ENCODE assay signal across 1 cellular context in the genomic region with DNA sequence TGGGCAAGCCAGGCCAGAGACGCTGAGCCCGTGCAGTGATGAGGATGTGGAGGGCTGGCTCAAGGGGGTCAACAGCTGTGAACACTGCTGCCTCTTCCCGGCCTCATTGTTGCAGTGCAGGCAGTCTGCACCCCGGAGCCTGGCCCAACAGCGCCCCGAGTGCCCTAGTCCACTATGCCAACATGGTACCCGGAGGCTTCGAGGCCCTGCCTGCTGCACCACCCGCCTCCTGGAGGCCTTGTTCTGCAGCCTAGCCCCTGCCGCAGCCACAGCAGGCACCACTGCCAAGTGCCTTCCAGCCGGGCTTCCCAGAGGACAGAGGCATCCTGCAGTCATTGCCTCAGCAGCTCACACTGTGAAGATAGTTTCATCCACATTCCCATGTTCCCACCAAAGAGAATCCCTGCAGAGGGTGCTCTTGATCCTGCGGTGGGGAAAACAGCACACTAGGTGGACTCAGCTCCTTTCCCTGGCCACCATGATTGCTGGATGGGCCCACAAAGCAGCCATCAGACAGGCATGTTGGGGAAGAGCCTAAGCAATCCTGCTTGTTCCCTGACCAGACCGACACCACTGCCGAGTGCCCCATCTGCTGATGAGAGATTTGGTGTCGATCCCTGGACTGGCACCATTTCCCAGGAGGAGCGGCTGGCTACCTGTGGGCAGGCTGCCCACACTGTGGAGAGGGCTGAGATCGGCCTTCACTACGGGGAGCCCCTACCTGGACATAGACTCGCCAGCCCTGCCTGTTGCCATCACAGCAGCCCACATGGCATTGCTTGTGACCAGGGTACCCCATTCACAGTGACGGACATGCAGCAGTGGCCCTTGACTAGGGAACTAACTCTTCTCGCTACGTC.
A peak's percentile ranks its signal among the peaks of the same experiment; 100 is the strongest.
TF ChIP-seq lines count a peak whose summit lies in the region.

No MANE protein-coding gene starts in this region.

TF ChIP-seq in GM12878, 131 proteins besides CTCF, POLR2A, EP300 and RAD21 (continued from another document):
- no peak for TF ChIP-seq KLF5 (IDR thresholded peaks at IDR 0.05; ENCODE audit: partially characterized antibody)
- TF ChIP-seq MTA3 (IDR thresholded peaks at IDR 0.05; ENCODE audit: borderline replicate concordance, low read length) = 0 out of 2 replicates have a peak, but pooled peaks have one; percentile 52
- TF ChIP-seq ZBED1 (IDR thresholded peaks at IDR 0.05; ENCODE audit: borderline replicate concordance) = peak; percentile 66; the same call in 1 of the 2 replicates
- TF ChIP-seq SIX5 (IDR thresholded peaks at IDR 0.05; ENCODE audit: low read depth, low read length, severe bottlenecking) = no peak
- TF ChIP-seq ASH2L (IDR thresholded peaks at IDR 0.05; ENCODE audit: borderline replicate concordance, low read depth) = no peak
- TF ChIP-seq RBBP5 (conservative IDR thresholded peaks at IDR 0.05) = no peak
- no peak for TF ChIP-seq MXI1 (IDR thresholded peaks at IDR 0.05; ENCODE audit: low read depth, low read length)
- TF ChIP-seq ZBTB40 (IDR thresholded peaks at IDR 0.05; ENCODE audit: borderline replicate concordance) = no peak
- no peak for TF ChIP-seq HDAC6 (IDR thresholded peaks at IDR 0.05; ENCODE audit: unreplicated experiment)
- no peak for TF ChIP-seq TCF3 (IDR thresholded peaks at IDR 0.05; ENCODE audit: borderline replicate concordance, insufficient read depth, low read depth, low read length)
- no peak for TF ChIP-seq RCOR1 (conservative IDR thresholded peaks at IDR 0.05; ENCODE audit: low read depth, low read length)
- TF ChIP-seq, protein P1, sequence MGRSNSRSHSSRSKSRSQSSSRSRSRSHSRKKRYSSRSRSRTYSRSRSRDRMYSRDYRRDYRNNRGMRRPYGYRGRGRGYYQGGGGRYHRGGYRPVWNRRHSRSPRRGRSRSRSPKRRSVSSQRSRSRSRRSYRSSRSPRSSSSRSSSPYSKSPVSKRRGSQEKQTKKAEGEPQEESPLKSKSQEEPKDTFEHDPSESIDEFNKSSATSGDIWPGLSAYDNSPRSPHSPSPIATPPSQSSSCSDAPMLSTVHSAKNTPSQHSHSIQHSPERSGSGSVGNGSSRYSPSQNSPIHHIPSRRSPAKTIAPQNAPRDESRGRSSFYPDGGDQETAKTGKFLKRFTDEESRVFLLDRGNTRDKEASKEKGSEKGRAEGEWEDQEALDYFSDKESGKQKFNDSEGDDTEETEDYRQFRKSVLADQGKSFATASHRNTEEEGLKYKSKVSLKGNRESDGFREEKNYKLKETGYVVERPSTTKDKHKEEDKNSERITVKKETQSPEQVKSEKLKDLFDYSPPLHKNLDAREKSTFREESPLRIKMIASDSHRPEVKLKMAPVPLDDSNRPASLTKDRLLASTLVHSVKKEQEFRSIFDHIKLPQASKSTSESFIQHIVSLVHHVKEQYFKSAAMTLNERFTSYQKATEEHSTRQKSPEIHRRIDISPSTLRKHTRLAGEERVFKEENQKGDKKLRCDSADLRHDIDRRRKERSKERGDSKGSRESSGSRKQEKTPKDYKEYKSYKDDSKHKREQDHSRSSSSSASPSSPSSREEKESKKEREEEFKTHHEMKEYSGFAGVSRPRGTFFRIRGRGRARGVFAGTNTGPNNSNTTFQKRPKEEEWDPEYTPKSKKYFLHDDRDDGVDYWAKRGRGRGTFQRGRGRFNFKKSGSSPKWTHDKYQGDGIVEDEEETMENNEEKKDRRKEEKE (IDR thresholded peaks at IDR 0.05) = no peak
- TF ChIP-seq BCL3 (IDR thresholded peaks at IDR 0.05; ENCODE audit: borderline replicate concordance, insufficient read depth, low read depth, low read length, poor library complexity, severe bottlenecking) = peak; percentile 74
- TF ChIP-seq ATF3 (IDR thresholded peaks at IDR 0.05; ENCODE audit: borderline replicate concordance, extremely low read depth, low read depth, low read length) = no peak
- no peak for TF ChIP-seq PAX8 (IDR thresholded peaks at IDR 0.05)
- no peak for TF ChIP-seq SMARCA5 (IDR thresholded peaks at IDR 0.05)
- TF ChIP-seq SUZ12 (IDR thresholded peaks at IDR 0.05; ENCODE audit: unreplicated experiment) = no peak
- TF ChIP-seq, protein P2, sequence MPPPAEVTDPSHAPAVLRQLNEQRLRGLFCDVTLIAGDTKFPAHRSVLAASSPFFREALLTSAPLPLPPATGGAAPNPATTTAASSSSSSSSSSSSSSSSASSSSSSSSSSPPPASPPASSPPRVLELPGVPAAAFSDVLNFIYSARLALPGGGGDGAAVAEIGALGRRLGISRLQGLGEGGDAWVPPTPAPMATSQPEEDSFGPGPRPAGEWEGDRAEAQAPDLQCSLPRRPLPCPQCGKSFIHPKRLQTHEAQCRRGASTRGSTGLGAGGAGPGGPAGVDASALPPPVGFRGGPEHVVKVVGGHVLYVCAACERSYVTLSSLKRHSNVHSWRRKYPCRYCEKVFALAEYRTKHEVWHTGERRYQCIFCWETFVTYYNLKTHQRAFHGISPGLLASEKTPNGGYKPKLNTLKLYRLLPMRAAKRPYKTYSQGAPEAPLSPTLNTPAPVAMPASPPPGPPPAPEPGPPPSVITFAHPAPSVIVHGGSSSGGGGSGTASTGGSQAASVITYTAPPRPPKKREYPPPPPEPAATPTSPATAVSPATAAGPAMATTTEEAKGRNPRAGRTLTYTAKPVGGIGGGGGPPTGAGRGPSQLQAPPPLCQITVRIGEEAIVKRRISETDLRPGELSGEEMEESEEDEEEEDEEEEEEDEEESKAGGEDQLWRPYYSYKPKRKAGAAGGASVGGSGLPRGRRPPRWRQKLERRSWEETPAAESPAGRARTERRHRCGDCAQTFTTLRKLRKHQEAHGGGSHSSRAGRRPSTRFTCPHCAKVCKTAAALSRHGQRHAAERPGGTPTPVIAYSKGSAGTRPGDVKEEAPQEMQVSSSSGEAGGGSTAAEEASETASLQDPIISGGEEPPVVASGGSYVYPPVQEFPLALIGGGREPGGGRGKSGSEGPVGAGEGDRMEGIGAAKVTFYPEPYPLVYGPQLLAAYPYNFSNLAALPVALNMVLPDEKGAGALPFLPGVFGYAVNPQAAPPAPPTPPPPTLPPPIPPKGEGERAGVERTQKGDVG (CRISPR knock-in tag; IDR thresholded peaks at IDR 0.05) = no peak
- no peak for TF ChIP-seq CEBPB (IDR thresholded peaks at IDR 0.05; ENCODE audit: borderline replicate concordance in 1 of 2, low read depth in 2 of 2, low read length in 2 of 2)
- TF ChIP-seq, protein P3, sequence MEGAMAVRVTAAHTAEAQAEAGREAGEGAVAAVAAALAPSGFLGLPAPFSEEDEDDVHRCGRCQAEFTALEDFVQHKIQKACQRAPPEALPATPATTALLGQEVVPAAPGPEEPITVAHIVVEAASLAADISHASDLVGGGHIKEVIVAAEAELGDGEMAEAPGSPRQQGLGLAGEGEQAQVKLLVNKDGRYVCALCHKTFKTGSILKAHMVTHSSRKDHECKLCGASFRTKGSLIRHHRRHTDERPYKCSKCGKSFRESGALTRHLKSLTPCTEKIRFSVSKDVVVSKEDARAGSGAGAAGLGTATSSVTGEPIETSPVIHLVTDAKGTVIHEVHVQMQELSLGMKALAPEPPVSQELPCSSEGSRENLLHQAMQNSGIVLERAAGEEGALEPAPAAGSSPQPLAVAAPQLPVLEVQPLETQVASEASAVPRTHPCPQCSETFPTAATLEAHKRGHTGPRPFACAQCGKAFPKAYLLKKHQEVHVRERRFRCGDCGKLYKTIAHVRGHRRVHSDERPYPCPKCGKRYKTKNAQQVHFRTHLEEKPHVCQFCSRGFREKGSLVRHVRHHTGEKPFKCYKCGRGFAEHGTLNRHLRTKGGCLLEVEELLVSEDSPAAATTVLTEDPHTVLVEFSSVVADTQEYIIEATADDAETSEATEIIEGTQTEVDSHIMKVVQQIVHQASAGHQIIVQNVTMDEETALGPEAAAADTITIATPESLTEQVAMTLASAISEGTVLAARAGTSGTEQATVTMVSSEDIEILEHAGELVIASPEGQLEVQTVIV (IDR thresholded peaks at IDR 0.05; ENCODE audit: borderline replicate concordance, partially characterized antibody) = no peak
- no peak for TF ChIP-seq ATF7 (IDR thresholded peaks at IDR 0.05; ENCODE audit: low read depth)
